ENCODE assay signal across 8 cellular contexts in the genomic region with DNA sequence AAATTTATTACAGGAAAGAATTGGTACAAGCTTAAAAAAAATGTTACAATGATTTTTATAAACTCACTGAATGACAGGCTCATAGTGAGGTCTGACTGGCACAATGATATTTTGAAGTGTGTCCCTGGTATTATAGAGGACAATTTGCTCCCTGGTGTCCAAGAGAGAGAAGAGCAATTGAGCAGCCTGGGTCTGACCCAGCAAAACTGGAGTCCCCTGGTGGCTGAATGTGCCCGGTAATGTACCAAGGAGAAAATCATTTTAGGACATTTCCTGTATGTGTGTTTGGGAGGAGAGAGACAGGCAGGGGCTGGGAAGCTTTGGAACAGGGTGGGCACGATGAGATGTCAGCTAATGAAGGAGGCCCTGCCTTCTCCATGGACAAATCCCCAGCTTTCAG.
DNase-seq lines count a peak whose midpoint lies in the region; ATAC-seq and TF ChIP-seq lines count a peak whose summit lies in the region.

No MANE protein-coding gene starts in this region.

- in situ Hi-C loops in HAP-1 (cut with MboI; ENCODE audit: low sequenced_read_pairs): no loop called here

- peak; percentile 61 for TF ChIP-seq CTCF in AG04450 (IDR thresholded peaks at IDR 0.05; ENCODE audit: low read depth, low read length)

- H3K9me3 ChIP-seq in AG04450 (ENCODE audit: control insufficient read depth, insufficient read depth, low read length) (no peaks in the 10 kb centered on the region), HAP-1 (no peaks in the 10 kb centered on the region), SK-N-MC (ENCODE audit: low read depth, low read length) (no peaks in the 10 kb centered on the region)

- CTCF ChIA-PET in AG04450 (lab: Charles Lee): interaction anchor here (0.6 to 1.3 kb wide), 4 partner anchors 28 to 223 kb away, joined by 3 to 4 read pairs (median 4); no protein-coding TSS in a partner anchor

- POLR2A ChIA-PET in AG04450 (lab: Yijun Ruan, JAX): no interaction called here

- peaks cover 25% of the 10 kb centered on the region for H3K4me1 ChIP-seq in HAP-1

- no peak overlapping the region for H3K27ac Mint-ChIP-seq in stimulated activated effector memory CD8-positive, alpha-beta T cell treated with anti-CD3 and anti-CD28 coated beads, Interleukin-12 subunit alpha, Interleukin-12 subunit beta, amount 100 ng/mL, for 72 hours
- H3K27ac Mint-ChIP-seq in activated naive CD8-positive, alpha-beta T cell treated with anti-CD3 and anti-CD28 coated beads for 36 hours: no peak overlapping the region

- H3K27me3 Mint-ChIP-seq in activated naive CD8-positive, alpha-beta T cell treated with anti-CD3 and anti-CD28 coated beads for 36 hours: peaks cover 21% of the 10 kb centered on the region

- H3K4me3 ChIP-seq in AG04450 (ENCODE audit: low read depth, low read length) (no peak overlapping the region), HAP-1 (no peak overlapping the region), SK-N-MC (no peak overlapping the region)

- DNase-seq in AG04450 (ENCODE audit: low read depth, low spot score): no peak
- DNase-seq in HAP-1 (ENCODE audit: low spot score in 2 of 2): peak; percentile 35 to 51
- no peak for DNase-seq in SK-N-MC (ENCODE audit: low read depth, low spot score)
- peak; percentile 42 for DNase-seq in foreskin melanocyte
- no peak for DNase-seq in stimulated activated effector memory CD8-positive, alpha-beta T cell treated with anti-CD3 and anti-CD28 coated beads, Interleukin-12 subunit alpha, Interleukin-12 subunit beta, amount 100 ng/mL, for 72 hours (ENCODE audit: low spot score in 2 of 2)
- no peak for DNase-seq in activated naive CD8-positive, alpha-beta T cell treated with anti-CD3 and anti-CD28 coated beads for 36 hours
- DNase-seq in activated T-cell treated with anti-CD3 and anti-CD28 coated beads, Interleukin-2, amount 50 U/mL, for 48 hours: no peak

- H3K4me3 Mint-ChIP-seq in stimulated activated effector memory CD8-positive, alpha-beta T cell treated with anti-CD3 and anti-CD28 coated beads, Interleukin-12 subunit alpha, Interleukin-12 subunit beta, amount 100 ng/mL, for 72 hours: no peak overlapping the region
- no peak overlapping the region for H3K4me3 Mint-ChIP-seq in activated naive CD8-positive, alpha-beta T cell treated with anti-CD3 and anti-CD28 coated beads for 36 hours

- peak; percentile 52 for ATAC-seq in stimulated activated effector memory CD8-positive, alpha-beta T cell treated with anti-CD3 and anti-CD28 coated beads, Interleukin-12 subunit alpha, Interleukin-12 subunit beta, amount 100 ng/mL, for 72 hours
- no peak for ATAC-seq in GM19395 (IDR thresholded peaks at IDR 0.05; ENCODE audit: unreplicated experiment)

- H3K27ac ChIP-seq in AG04450 (ENCODE audit: low read depth, low read length) (no peak overlapping the region), SK-N-MC (peak overlapping the region; percentile 83)

- no peaks in the 10 kb centered on the region for H3K36me3 Mint-ChIP-seq in stimulated activated effector memory CD8-positive, alpha-beta T cell treated with anti-CD3 and anti-CD28 coated beads, Interleukin-12 subunit alpha, Interleukin-12 subunit beta, amount 100 ng/mL, for 72 hours
- no peaks in the 10 kb centered on the region for H3K36me3 Mint-ChIP-seq in activated naive CD8-positive, alpha-beta T cell treated with anti-CD3 and anti-CD28 coated beads for 36 hours

- H3K9ac ChIP-seq in SK-N-MC (ENCODE audit: insufficient read length): no peak overlapping the region

- no peaks in the 10 kb centered on the region for H3K36me3 ChIP-seq in HAP-1 (replicated peaks)
- no peaks in the 10 kb centered on the region for H3K36me3 ChIP-seq in SK-N-MC (ENCODE audit: insufficient read depth, low read length)

- no peaks in the 10 kb centered on the region for H3K4me1 Mint-ChIP-seq in stimulated activated effector memory CD8-positive, alpha-beta T cell treated with anti-CD3 and anti-CD28 coated beads, Interleukin-12 subunit alpha, Interleukin-12 subunit beta, amount 100 ng/mL, for 72 hours
- H3K4me1 Mint-ChIP-seq in activated naive CD8-positive, alpha-beta T cell treated with anti-CD3 and anti-CD28 coated beads for 36 hours: peaks cover 13% of the 10 kb centered on the region

- H3K27me3 ChIP-seq in AG04450 (ENCODE audit: control insufficient read depth, insufficient read depth, low read length) (no peaks in the 10 kb centered on the region), HAP-1 (ENCODE audit: low read depth) (no peaks in the 10 kb centered on the region)

- H3K9me3 Mint-ChIP-seq in stimulated activated effector memory CD8-positive, alpha-beta T cell treated with anti-CD3 and anti-CD28 coated beads, Interleukin-12 subunit alpha, Interleukin-12 subunit beta, amount 100 ng/mL, for 72 hours: no peaks in the 10 kb centered on the region
- no peaks in the 10 kb centered on the region for H3K9me3 Mint-ChIP-seq in activated naive CD8-positive, alpha-beta T cell treated with anti-CD3 and anti-CD28 coated beads for 36 hours

Comparison
In these comparisons a context has a peak if more than half of its experiments do, and no peak if none do; other contexts are left out.
1. DNase-seq: peak in HAP-1 (2 of 2) and foreskin melanocyte (single experiment); none in AG04450 (single experiment), SK-N-MC (single experiment), stimulated activated effector memory CD8-positive, alpha-beta T cell treated with anti-CD3 and anti-CD28 coated beads, Interleukin-12 subunit alpha, Interleukin-12 subunit beta, amount 100 ng/mL, for 72 hours (0 of 2), activated naive CD8-positive, alpha-beta T cell treated with anti-CD3 and anti-CD28 coated beads for 36 hours (single experiment) and activated T-cell treated with anti-CD3 and anti-CD28 coated beads, Interleukin-2, amount 50 U/mL, for 48 hours (0 of 2).